8 cellular contexts compared by ENCODE assay signal in the genomic region with DNA sequence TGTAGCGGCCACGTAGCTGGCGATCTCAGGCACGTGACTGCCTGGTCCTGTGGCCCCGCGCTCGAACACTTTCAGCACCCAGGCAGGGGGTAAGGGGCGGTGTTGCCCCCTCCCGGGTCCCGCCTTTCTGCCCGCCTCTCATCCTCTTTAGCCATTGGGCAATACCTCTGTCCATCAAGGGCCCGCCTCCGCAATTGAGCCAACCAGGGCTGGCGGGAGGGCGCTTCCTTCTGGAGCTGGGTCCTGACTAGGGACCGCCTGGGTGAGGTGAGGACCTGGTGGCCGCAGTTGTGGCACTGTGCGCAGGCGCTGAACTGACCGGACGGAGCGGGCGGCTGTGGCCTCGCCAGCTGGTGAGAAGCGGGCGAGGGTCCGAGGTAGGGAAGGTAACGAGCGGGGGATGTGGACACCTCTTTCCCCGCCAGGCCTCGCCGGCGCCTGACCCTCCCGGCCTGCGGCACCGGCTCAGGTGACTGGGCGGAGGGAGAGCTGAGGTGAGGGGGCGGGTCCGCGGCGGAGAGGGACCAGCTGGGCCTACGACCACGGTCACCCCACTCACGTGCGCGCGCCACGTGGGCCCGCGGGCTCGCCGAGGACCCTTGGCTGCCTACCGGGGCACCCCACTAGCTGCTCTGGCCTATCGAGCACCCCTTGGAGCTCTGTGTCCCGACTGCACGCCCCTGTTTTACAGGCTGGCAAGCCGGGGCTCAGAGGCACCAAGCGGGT. TPM values are rescaled to one million over a fixed set of nuclear protein-coding genes. Genes with fewer than 3 reads are reported as not detected.
DNase-seq lines count a peak whose midpoint lies in the region; ATAC-seq lines count a peak whose summit lies in the region.

A gene with protein sequence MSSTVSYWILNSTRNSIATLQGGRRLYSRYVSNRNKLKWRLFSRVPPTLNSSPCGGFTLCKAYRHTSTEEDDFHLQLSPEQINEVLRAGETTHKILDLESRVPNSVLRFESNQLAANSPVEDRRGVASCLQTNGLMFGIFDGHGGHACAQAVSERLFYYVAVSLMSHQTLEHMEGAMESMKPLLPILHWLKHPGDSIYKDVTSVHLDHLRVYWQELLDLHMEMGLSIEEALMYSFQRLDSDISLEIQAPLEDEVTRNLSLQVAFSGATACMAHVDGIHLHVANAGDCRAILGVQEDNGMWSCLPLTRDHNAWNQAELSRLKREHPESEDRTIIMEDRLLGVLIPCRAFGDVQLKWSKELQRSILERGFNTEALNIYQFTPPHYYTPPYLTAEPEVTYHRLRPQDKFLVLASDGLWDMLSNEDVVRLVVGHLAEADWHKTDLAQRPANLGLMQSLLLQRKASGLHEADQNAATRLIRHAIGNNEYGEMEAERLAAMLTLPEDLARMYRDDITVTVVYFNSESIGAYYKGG (plus strand): TSS at position 228 of the 726 bp plus-strand sequence. CDS start 3,770 bp downstream, outside the sequence.

- no peaks in the 10 kb centered on the region for H3K27me3 Mint-ChIP-seq in naive thymus-derived CD4-positive, alpha-beta T cell
- no peaks in the 10 kb centered on the region for H3K27me3 Mint-ChIP-seq in stimulated activated memory B cell treated with anti-CD40 and anti-IgM and Interleukin-4, amounts not matched to agents 10 μg/mL and 1 μg/mL and 100 μg/mL, for 72 hours

- peak; percentile 89 for ATAC-seq in GM21825 (IDR thresholded peaks at IDR 0.05; ENCODE audit: unreplicated experiment)
- ATAC-seq in naive thymus-derived CD4-positive, alpha-beta T cell = peak; percentile 99
- peak; percentile 98 for ATAC-seq in stimulated activated memory B cell treated with anti-CD40 and anti-IgM and Interleukin-4, amounts not matched to agents 10 μg/mL and 1 μg/mL and 100 μg/mL, for 72 hours

- peaks cover 16 to 51% (median 31%) of the 10 kb centered on the region in 7 donors for H3K4me1 Mint-ChIP-seq in naive thymus-derived CD4-positive, alpha-beta T cell
- peaks cover 28% of the 10 kb centered on the region for H3K4me1 Mint-ChIP-seq in stimulated activated memory B cell treated with anti-CD40 and anti-IgM and Interleukin-4, amounts not matched to agents 10 μg/mL and 1 μg/mL and 100 μg/mL, for 72 hours

- intact Hi-C loops in naive thymus-derived CD4-positive, alpha-beta T cell (cut with micrococcal nuclease) = loop anchor here (1.0 to 5.0 kb wide), 3 partner anchors 52 to 328 kb away; a partner anchor contains a TSS

- H3K9me3 ChIP-seq in KOPT-K1 (ENCODE audit: insufficient read depth, low read length, poor library complexity, severe bottlenecking) = no peaks in the 10 kb centered on the region
- H3K9me3 ChIP-seq in naive thymus-derived CD4-positive, alpha-beta T cell (ENCODE audit: control insufficient read depth in 2 of 3, low read length in 3 of 3) = no peaks in the 10 kb centered on the region

- POLR2A ChIA-PET in naive thymus-derived CD4-positive, alpha-beta T cell (lab: Charles Lee) = interaction anchor here (0.8 to 3.8 kb wide), 6 partner anchors 9 to 56 kb away, joined by 3 to 21 read pairs (median 3); a partner anchor contains a TSS

- H3K27ac Mint-ChIP-seq in naive thymus-derived CD4-positive, alpha-beta T cell = peak within 1 kb of the TSS; percentile 89 to 98 (median 92)
- peak within 1 kb of the TSS; percentile 81 for H3K27ac Mint-ChIP-seq in stimulated activated memory B cell treated with anti-CD40 and anti-IgM and Interleukin-4, amounts not matched to agents 10 μg/mL and 1 μg/mL and 100 μg/mL, for 72 hours

- H3K27me3 ChIP-seq in naive thymus-derived CD4-positive, alpha-beta T cell (ENCODE audit: control insufficient read depth in 2 of 2, insufficient read depth in 2 of 2, low read length in 2 of 2) = no peaks in the 10 kb centered on the region

- peak within 1 kb of the TSS; percentile 63 for H3K27ac ChIP-seq in KOPT-K1 (ENCODE audit: low read depth, low read length, poor library complexity, severe bottlenecking)
- peak within 1 kb of the TSS; percentile 67 for H3K27ac ChIP-seq in naive thymus-derived CD4-positive, alpha-beta T cell (ENCODE audit: low read depth, low read length)

- peak within 1 kb of the TSS; percentile 92 to 100 (median 99) for H3K4me3 Mint-ChIP-seq in naive thymus-derived CD4-positive, alpha-beta T cell
- peak within 1 kb of the TSS; percentile 89 for H3K4me3 Mint-ChIP-seq in stimulated activated memory B cell treated with anti-CD40 and anti-IgM and Interleukin-4, amounts not matched to agents 10 μg/mL and 1 μg/mL and 100 μg/mL, for 72 hours

- H3K36me3 ChIP-seq in KOPT-K1 (ENCODE audit: insufficient read depth, low read length) = peaks cover 23% of the 10 kb centered on the region
- H3K36me3 ChIP-seq in naive thymus-derived CD4-positive, alpha-beta T cell (ENCODE audit: control insufficient read depth in 2 of 3, insufficient read depth in 3 of 3, low read length in 3 of 3) = peaks cover 0 to 20% (median 0%) of the 10 kb centered on the region in 3 experiments

- DNase-seq in Daoy (ENCODE audit: low read depth) (peak; percentile 92), RKO (ENCODE audit: low spot score) (peak; percentile 94), fibroblast of gingiva (ENCODE audit: low read depth) (peak; percentile 95)
- DNase-seq in activated T-helper 1 cell treated with anti-CD3 and anti-CD28 coated beads, Interleukin-2, amount 50 U/mL, for 16 hours (ENCODE audit: low read depth in 1 of 2, low spot score in 1 of 2) = peak; percentile 78 to 81
- peak; percentile 73 to 92 (median 90) for DNase-seq in naive thymus-derived CD4-positive, alpha-beta T cell

- peaks cover 0 to 13% (median 4%) of the 10 kb centered on the region in 5 donors for H3K36me3 Mint-ChIP-seq in naive thymus-derived CD4-positive, alpha-beta T cell
- H3K36me3 Mint-ChIP-seq in stimulated activated memory B cell treated with anti-CD40 and anti-IgM and Interleukin-4, amounts not matched to agents 10 μg/mL and 1 μg/mL and 100 μg/mL, for 72 hours = peaks cover 14% of the 10 kb centered on the region

- CTCF ChIA-PET in naive thymus-derived CD4-positive, alpha-beta T cell (lab: Charles Lee) = interaction anchor here (1.0 to 3.4 kb wide), 4 partner anchors 13 to 50 kb away, joined by 3 to 26 read pairs (median 4); a partner anchor contains a TSS

- peak within 1 kb of the TSS; percentile 86 for H3K4me3 ChIP-seq in naive thymus-derived CD4-positive, alpha-beta T cell (ENCODE audit: low read length)

- H3K4me1 ChIP-seq in naive thymus-derived CD4-positive, alpha-beta T cell (ENCODE audit: control insufficient read depth in 2 of 2, insufficient read depth in 2 of 2, low read length in 2 of 2) = peaks cover 4 to 12% of the 10 kb centered on the region in 2 donors

- no peaks in the 10 kb centered on the region for H3K9me3 Mint-ChIP-seq in naive thymus-derived CD4-positive, alpha-beta T cell
- H3K9me3 Mint-ChIP-seq in stimulated activated memory B cell treated with anti-CD40 and anti-IgM and Interleukin-4, amounts not matched to agents 10 μg/mL and 1 μg/mL and 100 μg/mL, for 72 hours = no peaks in the 10 kb centered on the region

RNA-seq across cellular contexts. Expression of the gene that starts here (rescaled TPM):
- total RNA-seq in Daoy (2014; rRNA removed; shearing (Covaris generic)) = 2.7 and 5.7 TPM in 2 replicates
- total RNA-seq in naive thymus-derived CD4-positive, alpha-beta T cell = 10 to 100 TPM in 3 of 5 experiments, 1 to 10 TPM in 2; 4.5 to 24.0 (median 15.9) TPM
- 1 to 10 TPM; 1.6 to 2.6 TPM for polyA plus RNA-seq in naive thymus-derived CD4-positive, alpha-beta T cell

Comparison
In these comparisons a context has a peak if more than half of its experiments do, and no peak if none do; other contexts are left out.
1. Peak in every context shown above with its lines: DNase-seq, ATAC-seq, H3K4me3 ChIP-seq and H3K27ac ChIP-seq.